15 cellular contexts compared by ENCODE assay signal in genomic region chr5:68246802-68247201, GRCh38. TPM values are rescaled to one million over a fixed set of nuclear protein-coding genes. Genes with fewer than 3 reads are reported as not detected.
DNase-seq lines count a peak whose midpoint lies in the region; ATAC-seq and TF ChIP-seq lines count a peak whose summit lies in the region.
"Had no signal": no experiment of that assay in that cellular context is flagged by ENCODE, and none has a peak within 500 bp of the region (broad histone marks: within the 10 kb centered on the region; RNA-seq: fewer than 3 reads in every experiment).

No MANE protein-coding gene starts in this region.

- H3K36me3 ChIP-seq in HCT116 (ENCODE audit: control insufficient read depth in 1 of 2, insufficient read depth in 2 of 2, low read length in 2 of 2) (no peaks in the 10 kb centered on the region), body of pancreas (replicated peaks in 1 of 2; ENCODE audit: insufficient read depth in 1 of 2, low read depth in 2 of 2) (no peaks in the 10 kb centered on the region), neural cell (ENCODE audit: insufficient read depth, low read length) (no peaks in the 10 kb centered on the region), upper lobe of left lung (no peaks in the 10 kb centered on the region)
- H3K36me3 ChIP-seq: spleen, thyroid gland had no signal

- peak; percentile 6 for DNase-seq in NCI-H146 (lab: John Stamatoyannopoulos, UW)
- no peak for DNase-seq in NCI-H146 treated with DMSO at 0.1 percent for 48 hours (lab: John Stamatoyannopoulos, UW; ENCODE audit: unreplicated experiment)
- no peak for DNase-seq in HCT116 (ENCODE audit: low read depth, low spot score)
- no peak for DNase-seq in body of pancreas
- DNase-seq in upper lobe of left lung: no peak
- DNase-seq in NOMO-1 treated with DMSO at 0.1 percent for 48 hours (lab: John Stamatoyannopoulos, UW; ENCODE audit: unreplicated experiment): no peak
- no peak for DNase-seq in HuH-7.5 (ENCODE audit: low spot score)
- DNase-seq: activated CD8-positive, alpha-beta memory T cell treated with anti-CD3 and anti-CD28 coated beads for 24 hours; activated naive CD8-positive, alpha-beta T cell treated with anti-CD3 and anti-CD28 coated beads, Interleukin-2, amount 10 ng/mL, durations not matched to agents 7 days and 5 days; NCI-H1694 treated with DMSO at 0.1 percent for 48 hours; T-cell; thyroid gland had no signal

- WGBS in body of pancreas, 2 donors: 39 to 46% methylated on average over 3 of the region's 3 CpGs
- 74 to 80% methylated on average over 3 of the region's 3 CpGs for WGBS in upper lobe of left lung, 2 donors

- no peak for ATAC-seq in HCT116
- no peak for ATAC-seq in body of pancreas
- no peak for ATAC-seq in upper lobe of left lung (ENCODE audit: low FRiP score in 2 of 2)

- no peaks in the 10 kb centered on the region for H3K79me2 ChIP-seq in HCT116 (ENCODE audit: insufficient read depth, low read length)
- H3K79me2 ChIP-seq in neural cell (replicated peaks; ENCODE audit: insufficient read depth, low read length): peaks cover 26% of the 10 kb centered on the region

- no peaks in the 10 kb centered on the region for H3F3A ChIP-seq in neural cell (ENCODE audit: insufficient read depth, low read length, poor library complexity, severe bottlenecking)

- intact Hi-C loops in HCT116 (cut with micrococcal nuclease) (no loop called here), body of pancreas (cut with DNase I) (loop anchor here (10.0 kb wide), 1 partner anchor 1002 kb away; no protein-coding TSS in a partner anchor)

- no peaks in the 10 kb centered on the region for H3K9me2 ChIP-seq in HCT116 (ENCODE audit: insufficient read depth)
- no peaks in the 10 kb centered on the region for H3K9me2 ChIP-seq in neural cell (ENCODE audit: insufficient read depth, low read length)

- H3K9ac ChIP-seq in HCT116 (ENCODE audit: low read length): no peak overlapping the region
- no peak overlapping the region for H3K9ac ChIP-seq in neural cell (ENCODE audit: low read length)

- TF ChIP-seq POLR2A in HCT116 (IDR thresholded peaks at IDR 0.05; ENCODE audit: borderline replicate concordance, extremely low read depth, insufficient read depth, insufficient read length) (no peak), body of pancreas (IDR thresholded peaks at IDR 0.05) (no peak), upper lobe of left lung (IDR thresholded peaks at IDR 0.05) (no peak)

- H3K4me1 ChIP-seq in HCT116 (ENCODE audit: control insufficient read depth in 1 of 2, insufficient read depth in 2 of 2, low read length in 2 of 2) (no peaks in the 10 kb centered on the region), body of pancreas (peaks cover 20% of the 10 kb centered on the region), upper lobe of left lung (peaks cover 43 to 56% (median 49%) of the 10 kb centered on the region in 4 donors)

- TF ChIP-seq CTCF in HCT116 (IDR thresholded peaks at IDR 0.05 in 2 of 3, conservative IDR thresholded peaks at IDR 0.05 in 1 of 3; ENCODE audit: borderline replicate concordance in 1 of 3, insufficient read depth in 1 of 3, low read depth in 2 of 3, low read length in 2 of 3): peak; percentile 5 to 24 (median 6); a peak in 1 of 6 replicates
- TF ChIP-seq CTCF in body of pancreas (IDR thresholded peaks at IDR 0.05): peak in 6 of 7 experiments; percentile 11 to 34 (median 25)
- peak; percentile 36 for TF ChIP-seq CTCF in neural cell (IDR thresholded peaks at IDR 0.05; ENCODE audit: poor library complexity, severe bottlenecking)
- peak in 1 of 6 experiments; percentile 26 for TF ChIP-seq CTCF in upper lobe of left lung (IDR thresholded peaks at IDR 0.05)

- H3K9me3 ChIP-seq in HCT116 (ENCODE audit: control insufficient read depth in 1 of 2, insufficient read depth in 1 of 2, low read depth in 1 of 2, low read length in 2 of 2) (no peaks in the 10 kb centered on the region), body of pancreas (no peaks in the 10 kb centered on the region), neural cell (ENCODE audit: low read length) (no peaks in the 10 kb centered on the region), upper lobe of left lung (no peaks in the 10 kb centered on the region)
- H3K9me3 ChIP-seq: spleen, thyroid gland had no signal

- no peak for TF ChIP-seq EP300 in neural cell (conservative IDR thresholded peaks at IDR 0.05; ENCODE audit: poor library complexity, severe bottlenecking)
- no peak for TF ChIP-seq EP300 in upper lobe of left lung (IDR thresholded peaks at IDR 0.05)

- TF ChIP-seq RAD21 in HCT116 (IDR thresholded peaks at IDR 0.05; ENCODE audit: low read depth) (peak; percentile 47; the same call in 1 of the 2 replicates), neural cell (conservative IDR thresholded peaks at IDR 0.05) (peak; percentile 36)

- BruUV-seq in HCT116 (replicated peaks; lab: Mats Ljungman, UMichigan): no TSS peak

- H2AFZ ChIP-seq in HCT116 (ENCODE audit: low read depth, low read length, poor library complexity, severe bottlenecking): no peak overlapping the region
- no peak overlapping the region for H2AFZ ChIP-seq in neural cell (ENCODE audit: low read depth, low read length)

- H3K27ac ChIP-seq in HCT116 (ENCODE audit: low read depth, low read length) (no peak overlapping the region), body of pancreas (no peak overlapping the region), neural cell (ENCODE audit: low read length) (no peak overlapping the region), upper lobe of left lung (peak overlapping the region in 1 of 4 donors; percentile 15)
- H3K27ac ChIP-seq: coronary artery, spleen, thyroid gland had no signal

- POLR2A ChIA-PET in HCT116 (lab: Charles Lee): no interaction called here

- H3K4me2 ChIP-seq in HCT116 (ENCODE audit: low read length) (no peak overlapping the region), neural cell (ENCODE audit: low read length) (no peak overlapping the region)

- RAD21 ChIA-PET in HCT116 (lab: Charles Lee; ENCODE audit: low non-redundant PET in 1 of 2, low total read pairs in 2 of 2, uncharacterized antibody in 2 of 2, unreplicated experiment in 2 of 2): no interaction called here

- H4K20me1 ChIP-seq in HCT116 (ENCODE audit: insufficient read depth) (no peaks in the 10 kb centered on the region), neural cell (ENCODE audit: insufficient read depth) (no peaks in the 10 kb centered on the region)

- CTCF ChIA-PET in HCT116 (lab: Charles Lee): interaction anchor here (0.9 to 2.0 kb wide), 2 partner anchors 40 to 1001 kb away, joined by 3 to 7 read pairs; no protein-coding TSS in a partner anchor

- H3K27me3 ChIP-seq in HCT116 (ENCODE audit: insufficient read depth, low read length) (no peaks in the 10 kb centered on the region), body of pancreas (no peaks in the 10 kb centered on the region), neural cell (ENCODE audit: insufficient read depth, low read depth, low read length) (no peaks in the 10 kb centered on the region), upper lobe of left lung (no peaks in the 10 kb centered on the region)
- H3K27me3 ChIP-seq: spleen, thyroid gland had no signal

- no peak overlapping the region for H3K4me3 ChIP-seq in HCT116 (replicated peaks in 1 of 2; ENCODE audit: low read depth in 1 of 2, low read length in 2 of 2)
- H3K4me3 ChIP-seq in body of pancreas: no peak overlapping the region
- H3K4me3 ChIP-seq in neural cell (ENCODE audit: low read length): no peak overlapping the region
- H3K4me3 ChIP-seq in upper lobe of left lung: no peak overlapping the region
- H3K4me3 ChIP-seq: coronary artery, spleen, thyroid gland had no signal

TF ChIP-seq in HCT116, 20 proteins besides CTCF, POLR2A, EP300 and RAD21 (continues in another document):
- TF ChIP-seq ATF3 (IDR thresholded peaks at IDR 0.05): no peak

TF ChIP-seq in neural cell, 6 proteins besides CTCF, POLR2A, EP300 and RAD21:
- TF ChIP-seq MXI1 (conservative IDR thresholded peaks at IDR 0.05; ENCODE audit: poor library complexity, severe bottlenecking): no peak
- TF ChIP-seq REST (IDR thresholded peaks at IDR 0.05; ENCODE audit: borderline replicate concordance): no peak
- TF ChIP-seq TAF1 (IDR thresholded peaks at IDR 0.05; ENCODE audit: low read depth): no peak
- TF ChIP-seq POLR2AphosphoS5 (IDR thresholded peaks at IDR 0.05): no peak
- TF ChIP-seq SMC3 (conservative IDR thresholded peaks at IDR 0.05; ENCODE audit: poor library complexity): no peak
- TF ChIP-seq EZH2 (IDR thresholded peaks at IDR 0.05; ENCODE audit: borderline replicate concordance, insufficient read depth, low read length, poor library complexity, severe bottlenecking): no peak

RNA-seq across cellular contexts. Expression of gene PIK3R1, which starts 31.2 kb away (rescaled TPM):
- total RNA-seq in HCT116 (2021; ENCODE audit: unreplicated experiment) (7.2 TPM), body of pancreas (10 to 100 TPM; 32.4 to 58.7 TPM), upper lobe of left lung (100 to 1,000 TPM in 1 of 6 donors, 10 to 100 TPM in 5; 52.3 to 112 (median 92.5) TPM)
- 3.1 and 3.9 TPM in 2 replicates for polyA plus RNA-seq in HCT116 (2012)
- 38.0 and 41.9 TPM in 2 replicates for polyA plus RNA-seq in neural cell
- 188 and 234 TPM in 2 replicates for polyA minus RNA-seq in neural cell
